Comparison of ENCODE assay signal across 15 cellular contexts in the genomic region with DNA sequence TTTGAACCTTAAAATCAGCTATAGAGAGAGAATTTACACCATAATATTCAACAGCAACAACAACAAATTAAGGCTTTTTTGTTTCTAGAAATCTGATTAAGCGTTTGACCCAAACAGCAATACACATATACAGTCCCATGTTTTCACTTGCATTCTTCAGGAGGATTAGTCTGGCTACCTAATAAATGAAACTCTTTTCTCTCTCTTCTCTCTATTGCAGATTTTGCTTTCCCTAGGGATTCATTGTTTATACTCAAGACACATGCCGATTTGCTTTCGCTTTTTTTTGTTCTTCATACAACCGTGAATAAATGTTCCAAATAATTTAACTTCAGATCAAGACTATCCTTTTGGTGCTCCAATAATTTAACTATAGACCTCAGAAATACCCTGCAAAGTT.
A peak's percentile ranks its signal among the peaks of the same experiment; 100 is the strongest.
DNase-seq lines count a peak whose midpoint lies in the region; ATAC-seq, FAIRE-seq and TF ChIP-seq lines count a peak whose summit lies in the region.
"Had no signal": no experiment of that assay in that cellular context is flagged by ENCODE, and none has a peak within 500 bp of the region (broad histone marks: within the 10 kb centered on the region; RNA-seq: fewer than 3 reads in every experiment).

No MANE protein-coding gene starts in this region.

- no peaks in the 10 kb centered on the region for H3K27me3 ChIP-seq in astrocyte (ENCODE audit: insufficient read depth, low read length)

- H3K27ac Mint-ChIP-seq in HFFc6 (peak overlapping the region; percentile 79), astrocyte (ENCODE audit: unreplicated experiment) (peak overlapping the region; percentile 55)

- H3K9ac ChIP-seq in astrocyte (ENCODE audit: low read length), result peak overlapping the region; percentile 56

- peak overlapping the region; percentile 79 for H3K4me2 ChIP-seq in astrocyte (ENCODE audit: low read length)

- peaks cover 31% of the 10 kb centered on the region for H3K4me1 Mint-ChIP-seq in HFFc6 (ENCODE audit: low read depth)
- H3K4me1 Mint-ChIP-seq in astrocyte (ENCODE audit: low read depth, unreplicated experiment), result peaks cover 26% of the 10 kb centered on the region

- H3K36me3 ChIP-seq in astrocyte (ENCODE audit: insufficient read depth, low read length), result no peaks in the 10 kb centered on the region

- H2AFZ ChIP-seq in astrocyte (ENCODE audit: low read depth, low read length), result no peak overlapping the region

- H3K9me3 Mint-ChIP-seq in HFFc6 (peaks cover 5% of the 10 kb centered on the region), astrocyte (ENCODE audit: unreplicated experiment) (peaks cover 4% of the 10 kb centered on the region)

- intact Hi-C loops in posterior cingulate gyrus (cut with DNase I), result no loop called here

- H3K79me2 ChIP-seq in astrocyte (ENCODE audit: insufficient read depth, low read length), result no peaks in the 10 kb centered on the region

- H3K4me3 Mint-ChIP-seq in HFFc6 (peak overlapping the region; percentile 80), astrocyte (ENCODE audit: unreplicated experiment) (no peak overlapping the region)

- peak overlapping the region; percentile 88 for H3K27ac ChIP-seq in astrocyte (ENCODE audit: low read depth, low read length)
- H3K27ac ChIP-seq: C4-2B had no signal

- ATAC-seq in HG03342 (IDR thresholded peaks at IDR 0.05; ENCODE audit: unreplicated experiment), result no peak
- ATAC-seq: left colon had no signal

- no peaks in the 10 kb centered on the region for H3K9me3 ChIP-seq in astrocyte (ENCODE audit: insufficient read depth, low read depth, low read length)

- no peaks in the 10 kb centered on the region for H3K27me3 Mint-ChIP-seq in HFFc6 (ENCODE audit: insufficient read depth)
- no peaks in the 10 kb centered on the region for H3K27me3 Mint-ChIP-seq in astrocyte (ENCODE audit: low read depth, unreplicated experiment)

- H3K4me1 ChIP-seq in astrocyte (ENCODE audit: insufficient read depth, low read length), result peaks cover 18% of the 10 kb centered on the region

- DNase-seq in HFFc6, result no peak
- DNase-seq in astrocyte (ENCODE audit: low read depth), result no peak
- peak; percentile 43 for DNase-seq in fibroblast of villous mesenchyme (ENCODE audit: low read depth)
- peak; percentile 34 for DNase-seq in skeletal muscle cell (ENCODE audit: low read depth)
- DNase-seq in NCI-H1105 treated with DMSO at 0.1 percent for 48 hours (lab: John Stamatoyannopoulos, UW), result no peak
- DNase-seq in posterior cingulate gyrus, result no peak
- DNase-seq: activated CD4-positive, alpha-beta T cell treated with anti-CD3 and anti-CD28 coated beads, Interleukin-2, amount 50 U/mL, for 48 hours; cerebellar nuclear complex; DND-41; left colon; NCI-H2029; NCI-H526 treated with DMSO at 0.1 percent for 48 hours; SW 1271 had no signal

- peaks cover 9% of the 10 kb centered on the region; the same call in 1 of the 2 replicates for H3K36me3 Mint-ChIP-seq in HFFc6 (ENCODE audit: low read depth)
- H3K36me3 Mint-ChIP-seq in astrocyte (ENCODE audit: low read depth, unreplicated experiment), result no peaks in the 10 kb centered on the region

- no peaks in the 10 kb centered on the region for H4K20me1 ChIP-seq in astrocyte (ENCODE audit: insufficient read depth, low read length)

- peak; percentile 59 for FAIRE-seq in astrocyte (lab: Jason Lieb, UNC)

- H3K4me3 ChIP-seq in astrocyte (ENCODE audit: insufficient read depth, low read depth, low read length) (no peak overlapping the region), fibroblast of villous mesenchyme (ENCODE audit: low read depth, low read length) (peak overlapping the region; percentile 18), skeletal muscle cell (ENCODE audit: low read depth, low read length) (no peak overlapping the region)

- TF ChIP-seq CTCF in HFFc6 (IDR thresholded peaks at IDR 0.05), result no peak
- no peak for TF ChIP-seq CTCF in astrocyte (IDR thresholded peaks at IDR 0.05; ENCODE audit: insufficient read depth, low read depth, low read length)
- TF ChIP-seq CTCF in fibroblast of villous mesenchyme (IDR thresholded peaks at IDR 0.05; ENCODE audit: insufficient read depth, low read depth, low read length), result no peak

Comparison
In these comparisons a context has a peak if more than half of its experiments do, and no peak if none do; other contexts are left out.
1. DNase-seq: peak in fibroblast of villous mesenchyme (single experiment) and skeletal muscle cell (single experiment); none in HFFc6 (single experiment), astrocyte (single experiment), NCI-H1105 treated with DMSO at 0.1 percent for 48 hours (single experiment) and posterior cingulate gyrus (0 of 10).